Comparison of ENCODE assay signal across 21 cellular contexts in genomic region chr2:172128484-172128883, GRCh38. TPM values are rescaled to one million over a fixed set of nuclear protein-coding genes. Genes with fewer than 3 reads are reported as not detected.
"Had no signal": no experiment of that assay in that cellular context is flagged by ENCODE, and none has a peak within 500 bp of the region (broad histone marks: within the 10 kb centered on the region; RNA-seq: fewer than 3 reads in every experiment).

No MANE protein-coding gene starts in this region.

- ATAC-seq: activated CD8-positive, alpha-beta memory T cell treated with anti-CD3 and anti-CD28 coated beads, Interleukin-2, amount 10 ng/mL, durations not matched to agents 7 days and 5 days; activated naive CD8-positive, alpha-beta T cell treated with anti-CD3 and anti-CD28 coated beads, Interleukin-2, amount 50 U/mL, for 24 hours; activated T-helper 17 cell treated with anti-CD3 and anti-CD28 coated beads, Interleukin-2, amount 50 U/mL, for 72 hours; gastroesophageal sphincter; heart right ventricle; stimulated activated naive B cell treated with anti-CD40 and anti-IgM and Interleukin-4, amounts not matched to agents 10 μg/mL and 1 μg/mL and 100 μg/mL, for 72 hours; T-cell had no signal

- H3K9me3 ChIP-seq: ascending aorta, gastroesophageal sphincter, thyroid gland had no signal

- H3K36me3 ChIP-seq: ascending aorta, gastroesophageal sphincter, heart right ventricle, left ventricle myocardium inferior, thyroid gland had no signal

- DNase-seq: activated B cell treated with CpG ODN at 0.5 μM for 24 hours; activated CD4-positive, alpha-beta memory T cell treated with anti-CD3 and anti-CD28 coated beads, Interleukin-2, amount 10 ng/mL, durations not matched to agents 7 days and 5 days; activated CD4-positive, alpha-beta T cell treated with anti-CD3 and anti-CD28 coated beads for 48 hours; activated CD8-positive, alpha-beta memory T cell treated with anti-CD3 and anti-CD28 coated beads, Interleukin-2, amount 10 ng/mL, durations not matched to agents 7 days and 5 days; activated naive CD4-positive, alpha-beta T cell treated with anti-CD3 and anti-CD28 coated beads, Interleukin-2, amount 10 ng/mL, durations not matched to agents 7 days and 5 days; activated naive CD8-positive, alpha-beta T cell treated with anti-CD3 and anti-CD28 coated beads, Interleukin-2, amount 50 U/mL, for 24 hours; effector CD8-positive, alpha-beta T cell; heart right ventricle; left ventricle myocardium inferior; occipital lobe; posterior cingulate gyrus; retina; stimulated activated naive B cell treated with anti-CD40 and anti-IgM and Interleukin-4, amounts not matched to agents 10 μg/mL and 1 μg/mL and 100 μg/mL, for 72 hours; T-cell; thyroid gland had no signal

- H3K4me3 ChIP-seq: ascending aorta, gastroesophageal sphincter, heart right ventricle, left ventricle myocardium inferior, thyroid gland had no signal

- H3K4me1 ChIP-seq: ascending aorta, gastroesophageal sphincter, heart right ventricle, left ventricle myocardium inferior, thyroid gland had no signal

- H3K27me3 ChIP-seq: ascending aorta, thyroid gland had no signal

- H3K27ac ChIP-seq: ascending aorta, gastroesophageal sphincter, heart right ventricle, left ventricle myocardium inferior, thyroid gland had no signal

RNA-seq across cellular contexts. Expression of gene DLX2, which starts 25.8 kb away (rescaled TPM):
- total RNA-seq: activated CD4-positive, alpha-beta memory T cell treated with anti-CD3 and anti-CD28 coated beads, Interleukin-2, amount 10 ng/mL, durations not matched to agents 7 days and 5 days; activated T-helper 17 cell treated with anti-CD3 and anti-CD28 coated beads, Interleukin-2, amount 50 U/mL, for 72 hours; ascending aorta; cerebellum; gastroesophageal sphincter; left ventricle myocardium inferior; subcutaneous adipose tissue; ureter had no signal

RNA-seq across cellular contexts. Expression of gene DLX1, which starts 43.2 kb away (rescaled TPM):
- total RNA-seq: activated B cell treated with CpG ODN at 0.5 μM for 24 hours; activated CD8-positive, alpha-beta memory T cell treated with anti-CD3 and anti-CD28 coated beads, Interleukin-2, amount 10 ng/mL, durations not matched to agents 7 days and 5 days; activated T-helper 17 cell treated with anti-CD3 and anti-CD28 coated beads, Interleukin-2, amount 50 U/mL, for 72 hours; ascending aorta; cerebellum; left ventricle myocardium inferior; subcutaneous adipose tissue; T-cell; ureter had no signal
